8 cellular contexts compared by ENCODE assay signal in the genomic region with DNA sequence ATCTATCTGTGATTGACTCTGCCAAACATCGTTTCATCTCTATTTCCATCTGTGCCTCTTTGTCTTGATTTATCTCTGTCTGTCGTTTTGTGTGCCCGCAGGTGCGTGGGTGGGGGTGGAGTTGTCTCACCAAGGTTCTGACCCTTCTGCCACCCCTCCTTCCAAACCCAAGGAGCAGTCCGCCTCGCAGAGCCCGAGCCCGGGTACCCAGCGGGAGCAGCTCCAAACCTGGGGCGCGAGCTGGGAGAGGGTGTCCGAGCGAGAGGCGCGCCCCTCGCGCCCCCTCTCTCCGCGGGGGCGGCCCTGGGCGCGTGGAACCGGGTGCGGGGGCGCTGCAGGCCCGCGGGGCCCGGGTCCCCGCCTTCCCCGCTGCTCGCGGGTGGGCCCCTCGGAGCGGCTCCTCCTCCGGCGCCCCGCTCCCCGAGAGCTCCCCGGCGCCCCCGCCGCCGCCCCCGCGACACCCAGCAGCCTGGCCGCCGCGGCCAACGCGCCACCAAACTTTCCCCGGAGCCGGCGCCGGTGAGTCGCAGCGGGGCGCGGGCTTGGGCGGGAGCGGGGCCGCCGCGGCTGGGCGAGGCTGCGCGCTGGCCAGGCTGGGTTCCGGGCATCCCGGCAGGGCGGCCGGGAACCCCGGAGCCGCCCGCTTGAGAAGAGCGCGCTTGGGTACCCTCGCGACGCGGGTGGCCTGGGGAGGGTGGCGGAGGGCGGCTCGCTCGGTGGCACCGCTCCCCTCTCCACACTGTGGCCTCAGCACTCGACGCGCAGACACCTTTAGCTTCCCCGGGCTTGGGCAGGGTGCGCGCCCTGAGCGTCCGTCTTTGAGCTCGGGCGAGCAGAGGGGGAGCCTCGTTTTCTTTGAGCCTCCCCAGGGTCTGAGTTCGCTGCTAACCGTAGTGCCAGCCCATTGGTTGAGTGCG. TPM values are rescaled to one million over a fixed set of nuclear protein-coding genes. Genes with fewer than 3 reads are reported as not detected.
DNase-seq lines count a peak whose midpoint lies in the region; ATAC-seq, FAIRE-seq and TF ChIP-seq lines count a peak whose summit lies in the region.

A gene with protein sequence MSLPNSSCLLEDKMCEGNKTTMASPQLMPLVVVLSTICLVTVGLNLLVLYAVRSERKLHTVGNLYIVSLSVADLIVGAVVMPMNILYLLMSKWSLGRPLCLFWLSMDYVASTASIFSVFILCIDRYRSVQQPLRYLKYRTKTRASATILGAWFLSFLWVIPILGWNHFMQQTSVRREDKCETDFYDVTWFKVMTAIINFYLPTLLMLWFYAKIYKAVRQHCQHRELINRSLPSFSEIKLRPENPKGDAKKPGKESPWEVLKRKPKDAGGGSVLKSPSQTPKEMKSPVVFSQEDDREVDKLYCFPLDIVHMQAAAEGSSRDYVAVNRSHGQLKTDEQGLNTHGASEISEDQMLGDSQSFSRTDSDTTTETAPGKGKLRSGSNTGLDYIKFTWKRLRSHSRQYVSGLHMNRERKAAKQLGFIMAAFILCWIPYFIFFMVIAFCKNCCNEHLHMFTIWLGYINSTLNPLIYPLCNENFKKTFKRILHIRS (plus strand): TSS at position 458 of the 917 bp plus-strand sequence. CDS start 104,545 bp downstream, outside the sequence.

- H3K79me2 ChIP-seq in PC-3 (ENCODE audit: low read length) (no peaks in the 10 kb centered on the region), endothelial cell of umbilical vein (ENCODE audit: control insufficient read depth, insufficient read depth, low read length) (peaks cover 27% of the 10 kb centered on the region)

- H3K9me2 ChIP-seq in PC-3 (replicated peaks; ENCODE audit: low read length): no peaks in the 10 kb centered on the region

- peak within 1 kb of the TSS; percentile 53 for H3K9ac ChIP-seq in PC-3 (ENCODE audit: low read length)
- H3K9ac ChIP-seq in endothelial cell of umbilical vein (replicated peaks; ENCODE audit: extremely low read depth, insufficient read depth, low read length): peak within 1 kb of the TSS; percentile 66

- H3K27ac ChIP-seq in PC-3 (ENCODE audit: low read length): no peak within 1 kb of the TSS
- peak within 1 kb of the TSS; percentile 62 for H3K27ac ChIP-seq in endothelial cell of umbilical vein (ENCODE audit: insufficient read depth, low read depth, low read length)
- no peak within 1 kb of the TSS for H3K27ac ChIP-seq in muscle layer of duodenum (ENCODE audit: low read length)

- H3K4me2 ChIP-seq in PC-3 (ENCODE audit: low read length) (peak within 1 kb of the TSS; percentile 95), endothelial cell of umbilical vein (ENCODE audit: insufficient read depth, low read length) (peak within 1 kb of the TSS; percentile 84)

- peak; percentile 49 for FAIRE-seq in endothelial cell of umbilical vein (lab: Jason Lieb, UNC)

- peak; percentile 54 for ATAC-seq in PC-3
- ATAC-seq in GM19397 (IDR thresholded peaks at IDR 0.05; ENCODE audit: unreplicated experiment): no peak
- no peak for ATAC-seq in HG03135 (IDR thresholded peaks at IDR 0.05; ENCODE audit: unreplicated experiment)

- no peaks in the 10 kb centered on the region for H3F3A ChIP-seq in PC-3 (ENCODE audit: low read length, unreplicated experiment)

- POLR2A ChIA-PET in PC-3 (lab: Charles Lee; ENCODE audit: unreplicated experiment): interaction anchor here (0.6 to 0.9 kb wide), 3 partner anchors 9 to 58 kb away, joined by 3 to 4 read pairs (median 3); no protein-coding TSS in a partner anchor
- POLR2A ChIA-PET in endothelial cell of umbilical vein (lab: Charles Lee): interaction anchor here (0.8 to 1.0 kb wide), 2 partner anchors 41 to 46 kb away, joined by 3 read pairs; no protein-coding TSS in a partner anchor

- H3K27me3 ChIP-seq in BE2C (peaks cover 11% of the 10 kb centered on the region; the same call in 1 of the 2 replicates), PC-3 (ENCODE audit: low read length) (no peaks in the 10 kb centered on the region), endothelial cell of umbilical vein (ENCODE audit: control insufficient read depth in 2 of 2, insufficient read depth in 2 of 2, low read length in 2 of 2) (no peaks in the 10 kb centered on the region), muscle layer of duodenum (ENCODE audit: low read depth, low read length) (no peaks in the 10 kb centered on the region)

- no peaks in the 10 kb centered on the region for H3K36me3 ChIP-seq in BE2C
- no peaks in the 10 kb centered on the region for H3K36me3 ChIP-seq in PC-3 (ENCODE audit: low read depth, low read length)
- no peaks in the 10 kb centered on the region for H3K36me3 ChIP-seq in endothelial cell of umbilical vein (ENCODE audit: control insufficient read depth in 2 of 2, extremely low read depth in 1 of 2, insufficient read depth in 2 of 2, low read length in 2 of 2)
- no peaks in the 10 kb centered on the region for H3K36me3 ChIP-seq in muscle layer of duodenum (ENCODE audit: control insufficient read depth in 1 of 2, insufficient read depth in 2 of 2, low read length in 2 of 2)

- TF ChIP-seq CTCF in BE2C (IDR thresholded peaks at IDR 0.05; ENCODE audit: low read depth, low read length) (no peak), PC-3 (conservative IDR thresholded peaks at IDR 0.05; ENCODE audit: low read depth, low read length) (no peak), endothelial cell of umbilical vein (IDR thresholded peaks at IDR 0.05; ENCODE audit: extremely low read depth in 1 of 2, insufficient read depth in 1 of 2, low read depth in 1 of 2, low read length in 2 of 2) (no peak)

- H3K4me3 ChIP-seq in BE2C (ENCODE audit: low read depth, low read length): peak within 1 kb of the TSS; percentile 28
- H3K4me3 ChIP-seq in PC-3 (ENCODE audit: low read length): peak within 1 kb of the TSS; percentile 74
- H3K4me3 ChIP-seq in endothelial cell of umbilical vein (replicated peaks in 1 of 3; ENCODE audit: insufficient read depth in 1 of 3, low read depth in 1 of 3, low read length in 3 of 3): peak within 1 kb of the TSS; percentile 53 to 79 (median 78)
- H3K4me3 ChIP-seq in muscle layer of duodenum (ENCODE audit: low read depth in 1 of 2, low read length in 2 of 2): peak within 1 kb of the TSS; percentile 57 to 63

- H3K9me3 ChIP-seq in BE2C: no peaks in the 10 kb centered on the region
- no peaks in the 10 kb centered on the region for H3K9me3 ChIP-seq in PC-3 (ENCODE audit: low read length)
- no peaks in the 10 kb centered on the region for H3K9me3 ChIP-seq in endothelial cell of umbilical vein (replicated peaks; ENCODE audit: control insufficient read depth, insufficient read depth, low read length)
- no peaks in the 10 kb centered on the region for H3K9me3 ChIP-seq in muscle layer of duodenum (ENCODE audit: control insufficient read depth in 1 of 2, low read length in 2 of 2)

- no peaks in the 10 kb centered on the region for H3K9me1 ChIP-seq in endothelial cell of umbilical vein (replicated peaks; ENCODE audit: control insufficient read depth, extremely low read depth, insufficient read depth, low read length)

- BruUV-seq in PC-3 (replicated peaks; lab: Mats Ljungman, UMichigan) (no TSS peak), endothelial cell of umbilical vein (replicated peaks; lab: Mats Ljungman, UMichigan) (no TSS peak)

- CTCF ChIA-PET in PC-3 (lab: Charles Lee): interaction anchor here (0.5 to 1.2 kb wide), 3 partner anchors 16 to 93 kb away, joined by 3 to 4 read pairs (median 3); no protein-coding TSS in a partner anchor
- CTCF ChIA-PET in endothelial cell of umbilical vein (lab: Charles Lee): interaction anchor here (0.6 to 5.6 kb wide), 34 partner anchors 10 to 203 kb away, joined by 3 to 96 read pairs (median 5); a partner anchor contains a TSS

- no peaks in the 10 kb centered on the region for H4K20me1 ChIP-seq in PC-3 (ENCODE audit: low read length)
- H4K20me1 ChIP-seq in endothelial cell of umbilical vein (replicated peaks; ENCODE audit: control insufficient read depth, extremely low read depth, insufficient read depth, low read length): no peaks in the 10 kb centered on the region

- dilution Hi-C loops in endothelial cell of umbilical vein (cut with MboI; ENCODE audit: extremely low pct_ligation_motif_present, low sequenced_read_pairs): no loop called here

- TF ChIP-seq POLR2A in endothelial cell of umbilical vein (IDR thresholded peaks at IDR 0.05; ENCODE audit: low read depth, low read length): no peak

- intact Hi-C loops in PC-3 (cut with micrococcal nuclease): loop anchor here (2.0 kb wide), 1 partner anchor 31 kb away; no protein-coding TSS in a partner anchor
- intact Hi-C loops in endothelial cell of umbilical vein (cut with micrococcal nuclease): no loop called here

- no peaks in the 10 kb centered on the region for H3K4me1 ChIP-seq in BE2C
- H3K4me1 ChIP-seq in PC-3 (ENCODE audit: insufficient read depth, low read length): peaks cover 12% of the 10 kb centered on the region; the same call in 1 of the 2 replicates
- peaks cover 13% of the 10 kb centered on the region for H3K4me1 ChIP-seq in endothelial cell of umbilical vein (ENCODE audit: control insufficient read depth, extremely low read depth, insufficient read depth, low read length)
- peaks cover 0 to 17% of the 10 kb centered on the region in 2 donors for H3K4me1 ChIP-seq in muscle layer of duodenum (ENCODE audit: control insufficient read depth in 1 of 2, insufficient read depth in 2 of 2, low read length in 2 of 2)

- peak within 1 kb of the TSS; percentile 66 for H2AFZ ChIP-seq in PC-3 (ENCODE audit: low read length)
- peak within 1 kb of the TSS; percentile 69 for H2AFZ ChIP-seq in endothelial cell of umbilical vein (ENCODE audit: low read depth, low read length)

- no peak for DNase-seq in BE2C
- peak; percentile 37 for DNase-seq in PC-3
- peak; percentile 45 for DNase-seq in endothelial cell of umbilical vein (ENCODE audit: low read depth, low spot score)
- no peak for DNase-seq in occipital lobe (lab: John Stamatoyannopoulos, UW)
- DNase-seq in NOMO-1 treated with dmso at 0.1 percent for 144 hours (lab: John Stamatoyannopoulos, UW; ENCODE audit: unreplicated experiment): no peak

TF ChIP-seq in endothelial cell of umbilical vein, 7 proteins besides CTCF, POLR2A, EP300 and RAD21 (continues in another document):
- TF ChIP-seq MYC (IDR thresholded peaks at IDR 0.05; ENCODE audit: low read depth, low read length) (no peak), JUN (IDR thresholded peaks at IDR 0.05; ENCODE audit: borderline replicate concordance, insufficient read depth, insufficient read length, low read depth) (no peak), FOS (IDR thresholded peaks at IDR 0.05; ENCODE audit: borderline replicate concordance, insufficient read depth, low read length) (no peak)

RNA-seq across cellular contexts. Expression of the gene that starts here (rescaled TPM):
- polyA plus RNA-seq in BE2C (2012; ENCODE audit: insufficient read depth, insufficient read length, low read depth): 0.28 TPM
- total RNA-seq in PC-3 (2014; rRNA removed) (5.9 and 7.5 TPM in 2 replicates), endothelial cell of umbilical vein (16.2 and 22.0 TPM in 2 replicates), occipital lobe (1.7 TPM)
- 21.2 and 23.4 TPM in 2 replicates for polyA plus RNA-seq in endothelial cell of umbilical vein
- polyA plus RNA-seq in endothelial cell of umbilical vein (2011; cell fraction: cytosol; rRNA removed): 13.6 and 15.2 TPM in 2 replicates
- 14.4 and 15.0 TPM in 2 replicates for polyA plus RNA-seq in endothelial cell of umbilical vein (2011; cell fraction: nucleus; rRNA removed)
- polyA plus RNA-seq in endothelial cell of umbilical vein (2012): 13.6 and 15.6 TPM in 2 replicates
- 54.7 and 62.5 TPM in 2 replicates for polyA minus RNA-seq in endothelial cell of umbilical vein
- polyA minus RNA-seq in endothelial cell of umbilical vein (2011; cell fraction: cytosol; rRNA and poly(A)+ RNA removed): 4.6 TPM
- 21.1 and 24.5 TPM in 2 replicates for polyA minus RNA-seq in endothelial cell of umbilical vein (2011; cell fraction: nucleus; rRNA and poly(A)+ RNA removed)

Comparison
In these comparisons a context has a peak if more than half of its experiments do, and no peak if none do; other contexts are left out.
1. DNase-seq: peak in PC-3 (single experiment) and endothelial cell of umbilical vein (single experiment); none in BE2C (single experiment), occipital lobe (single experiment) and NOMO-1 treated with dmso at 0.1 percent for 144 hours (single experiment).
2. H3K4me3 ChIP-seq: peak in every context shown above with its lines; median percentile 78 in endothelial cell of umbilical vein; 74 in PC-3; 60 in muscle layer of duodenum; 28 in BE2C.